Comparison of ENCODE assay signal across 27 cellular contexts in the genomic region with DNA sequence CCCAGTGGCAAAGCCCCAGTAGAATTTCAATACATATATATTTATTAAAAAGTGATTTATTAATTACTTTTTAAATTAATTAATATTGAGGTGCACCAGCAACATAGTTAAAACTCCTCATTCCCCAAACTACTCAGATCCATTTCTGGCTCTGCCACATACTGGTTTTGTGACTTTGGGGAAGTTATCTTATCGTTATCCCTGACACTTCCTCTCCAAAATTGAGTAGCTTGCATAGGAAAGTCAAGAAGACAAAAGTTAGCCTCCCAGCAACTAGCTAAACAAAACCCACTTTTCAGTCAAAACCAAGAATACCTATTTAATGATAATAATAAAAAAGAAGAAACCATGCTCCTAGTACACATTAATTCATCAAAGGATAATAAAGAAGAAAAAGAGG.
"Had no signal": no experiment of that assay in that cellular context is flagged by ENCODE, and none has a peak within 500 bp of the region (broad histone marks: within the 10 kb centered on the region; RNA-seq: fewer than 3 reads in every experiment).

No MANE protein-coding gene starts in this region.

- H3K27ac Mint-ChIP-seq: activated CD4-positive, alpha-beta memory T cell treated with anti-CD3 and anti-CD28 coated beads, Interleukin-2, amount 10 ng/mL, durations not matched to agents 7 days and 5 days; activated naive CD4-positive, alpha-beta T cell treated with anti-CD3 and anti-CD28 coated beads for 36 hours; activated naive CD4-positive, alpha-beta T cell treated with anti-CD3 and anti-CD28 coated beads, Interleukin-2, amount 50 U/mL, for 72 hours; activated T-cell treated with anti-CD3 and anti-CD28 coated beads, Interleukin-2, amount 50 U/mL, for 24 hours had no signal

- DNase-seq: activated CD4-positive, alpha-beta memory T cell treated with anti-CD3 and anti-CD28 coated beads, Interleukin-2, amount 10 ng/mL, durations not matched to agents 7 days and 5 days; activated CD4-positive, alpha-beta T cell treated with anti-CD3 and anti-CD28 coated beads for 1 hour; activated CD4-positive, alpha-beta T cell treated with anti-CD3 and anti-CD28 coated beads for 48 hours; activated CD4-positive, CD25-positive, alpha-beta regulatory T cell; activated gamma-delta T cell treated with Interleukin-2 at 50 U/mL for 16 hours; activated naive CD4-positive, alpha-beta T cell treated with anti-CD3 and anti-CD28 coated beads for 36 hours; activated T-cell treated with anti-CD3 and anti-CD28 coated beads, Interleukin-2, amount 50 U/mL, for 24 hours; anterior cingulate cortex; caudate nucleus; cerebellar nuclear complex; Karpas-422; MV-4-11; NCI-H1092; NCI-H1436 treated with DMSO at 0.1 percent for 48 hours; NCI-H1694 treated with DMSO at 0.1 percent for 48 hours; NCI-H2029; NCI-H345; NCI-H524 treated with DMSO at 0.1 percent for 48 hours; PC-3; Peyer's patch; RPMI8226; SHP77 treated with DMSO at 0.1 percent for 48 hours; SK-N-SH; T1000; WERI-Rb-1 had no signal

- H3K27me3 Mint-ChIP-seq: activated CD4-positive, alpha-beta memory T cell treated with anti-CD3 and anti-CD28 coated beads, Interleukin-2, amount 10 ng/mL, durations not matched to agents 7 days and 5 days; activated T-cell treated with anti-CD3 and anti-CD28 coated beads, Interleukin-2, amount 50 U/mL, for 24 hours; brain had no signal

- H3K4me1 Mint-ChIP-seq: activated CD4-positive, alpha-beta memory T cell treated with anti-CD3 and anti-CD28 coated beads, Interleukin-2, amount 10 ng/mL, durations not matched to agents 7 days and 5 days had no signal

- H3K9me3 Mint-ChIP-seq: activated CD4-positive, alpha-beta memory T cell treated with anti-CD3 and anti-CD28 coated beads, Interleukin-2, amount 10 ng/mL, durations not matched to agents 7 days and 5 days; activated naive CD4-positive, alpha-beta T cell treated with anti-CD3 and anti-CD28 coated beads for 36 hours; activated naive CD4-positive, alpha-beta T cell treated with anti-CD3 and anti-CD28 coated beads, Interleukin-2, amount 50 U/mL, for 72 hours; activated T-cell treated with anti-CD3 and anti-CD28 coated beads, Interleukin-2, amount 50 U/mL, for 24 hours; brain had no signal

- H3K36me3 Mint-ChIP-seq: activated naive CD4-positive, alpha-beta T cell treated with anti-CD3 and anti-CD28 coated beads, Interleukin-2, amount 50 U/mL, for 72 hours; brain had no signal

- H3K4me3 Mint-ChIP-seq: activated CD4-positive, alpha-beta memory T cell treated with anti-CD3 and anti-CD28 coated beads, Interleukin-2, amount 10 ng/mL, durations not matched to agents 7 days and 5 days; activated naive CD4-positive, alpha-beta T cell treated with anti-CD3 and anti-CD28 coated beads for 36 hours; activated T-cell treated with anti-CD3 and anti-CD28 coated beads, Interleukin-2, amount 50 U/mL, for 24 hours; brain had no signal
